In genomic region chr9:7342229-7342628, GRCh38 we compare ENCODE assay signal across 9 cellular contexts.
DNase-seq lines count a peak whose midpoint lies in the region; ATAC-seq and TF ChIP-seq lines count a peak whose summit lies in the region.
"Had no signal": no experiment of that assay in that cellular context is flagged by ENCODE, and none has a peak within 500 bp of the region (broad histone marks: within the 10 kb centered on the region; RNA-seq: fewer than 3 reads in every experiment).

No MANE protein-coding gene starts in this region.

- DNase-seq in fibroblast of villous mesenchyme (ENCODE audit: low read depth) (no peak), ACHN (no peak), germinal center (ENCODE audit: low spot score) (no peak), globus pallidus (ENCODE audit: low spot score) (no peak), NCI-H2081 (lab: John Stamatoyannopoulos, UW) (no peak)
- DNase-seq: NCI-H1105 had no signal

- in situ Hi-C loops in ACHN (cut with HindIII; ENCODE audit: low pct_ligation_motif_present, low pct_unique_long_range_greater_than_20kb, low sequenced_read_pairs), result no loop called here

- peak; percentile 42 for TF ChIP-seq CTCF in fibroblast of villous mesenchyme (IDR thresholded peaks at IDR 0.05; ENCODE audit: insufficient read depth, low read depth, low read length)

- ATAC-seq in GM18502 (IDR thresholded peaks at IDR 0.05; ENCODE audit: poor library complexity, unreplicated experiment) (peak; percentile 79), GM21576 (IDR thresholded peaks at IDR 0.05; ENCODE audit: unreplicated experiment) (peak; percentile 79), HG03521 (IDR thresholded peaks at IDR 0.05; ENCODE audit: unreplicated experiment) (peak; percentile 80)

- H3K4me3 ChIP-seq in fibroblast of villous mesenchyme (ENCODE audit: low read depth, low read length), result no peak overlapping the region
